ENCODE assay signal across 8 cellular contexts in the genomic region with DNA sequence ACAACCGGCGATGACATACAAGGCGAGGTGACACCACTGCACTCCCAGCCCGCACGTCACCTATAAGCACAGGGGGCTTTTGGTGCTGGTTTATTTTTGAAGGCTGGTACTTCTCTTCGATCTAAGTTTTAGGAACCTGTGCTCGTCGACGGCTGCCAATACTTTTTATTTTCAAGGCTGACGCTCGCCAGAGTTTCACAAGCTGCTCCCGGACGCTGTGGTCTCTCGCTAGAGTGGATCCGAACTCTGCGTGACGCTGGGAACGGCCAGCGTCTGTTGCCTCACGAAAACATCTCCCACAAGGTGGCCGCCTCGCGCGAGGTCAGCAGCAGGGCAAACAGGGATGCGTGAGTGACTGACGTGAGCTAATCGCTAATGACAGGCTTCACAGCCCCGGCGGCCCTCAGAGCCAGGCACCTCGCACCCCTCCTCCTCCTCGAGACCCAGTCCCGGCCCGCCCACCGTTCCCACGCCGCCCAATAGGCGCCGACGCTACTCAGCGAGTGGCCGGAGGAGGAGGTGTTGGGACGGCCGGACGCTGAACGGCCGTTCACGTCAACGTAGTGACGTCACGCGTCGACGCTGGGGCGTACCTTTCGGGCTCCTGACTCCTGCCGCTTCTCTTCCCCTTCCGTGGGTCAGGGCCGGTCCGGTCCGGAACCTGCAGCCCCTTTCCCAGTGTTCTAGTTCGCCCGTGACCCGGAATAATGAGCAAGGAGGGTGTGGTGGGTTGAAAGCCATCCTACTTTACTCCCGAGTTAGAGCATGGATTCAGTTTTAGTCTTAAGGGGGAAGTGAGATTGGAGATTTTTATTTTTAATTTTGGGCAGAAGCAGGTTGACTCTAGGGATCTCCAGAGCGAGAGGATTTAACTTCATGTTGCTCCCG.
DNase-seq lines count a peak whose midpoint lies in the region; ATAC-seq and TF ChIP-seq lines count a peak whose summit lies in the region.

TSS of gene CLCN3 (plus strand) at position 621 of the 888 bp plus-strand sequence. CDS start 15,351 bp downstream, outside the sequence.

- peaks cover 3% of the 10 kb centered on the region for H3K36me3 Mint-ChIP-seq in activated naive CD4-positive, alpha-beta T cell treated with anti-CD3 and anti-CD28 coated beads, Interleukin-2, amount 50 U/mL, for 24 hours

- H3K9me3 Mint-ChIP-seq in activated naive CD4-positive, alpha-beta T cell treated with anti-CD3 and anti-CD28 coated beads, Interleukin-2, amount 50 U/mL, for 24 hours: no peaks in the 10 kb centered on the region

- TF ChIP-seq CTCF in GM06990 (IDR thresholded peaks at IDR 0.05; ENCODE audit: insufficient read depth, low read length, poor library complexity, severe bottlenecking): peak; percentile 5

- no peaks in the 10 kb centered on the region for H3K36me3 ChIP-seq in GM06990 (ENCODE audit: control insufficient read depth, insufficient read depth, low read length)

- DNase-seq in GM06990 (ENCODE audit: extremely low read depth, insufficient read length) (peak; percentile 99), NCI-H1092 (lab: John Stamatoyannopoulos, UW) (peak; percentile 98), germinal center (ENCODE audit: low spot score) (peak; percentile 93), non-pigmented ciliary epithelial cell (ENCODE audit: low read depth) (peak; percentile 76), superior temporal gyrus (ENCODE audit: extremely low spot score) (peak; percentile 99)

- H3K4me3 ChIP-seq in GM06990 (replicated peaks; ENCODE audit: low read depth, low read length): peak within 1 kb of the TSS; percentile 71

- no peaks in the 10 kb centered on the region for H3K27me3 Mint-ChIP-seq in activated naive CD4-positive, alpha-beta T cell treated with anti-CD3 and anti-CD28 coated beads, Interleukin-2, amount 50 U/mL, for 24 hours

- peaks cover 68% of the 10 kb centered on the region for H3K4me1 Mint-ChIP-seq in activated naive CD4-positive, alpha-beta T cell treated with anti-CD3 and anti-CD28 coated beads, Interleukin-2, amount 50 U/mL, for 24 hours

- H3K27ac Mint-ChIP-seq in activated naive CD4-positive, alpha-beta T cell treated with anti-CD3 and anti-CD28 coated beads, Interleukin-2, amount 50 U/mL, for 24 hours: peak within 1 kb of the TSS; percentile 99

- H3K27me3 ChIP-seq in GM06990 (replicated peaks; ENCODE audit: control insufficient read depth, insufficient read depth, low read length): no peaks in the 10 kb centered on the region

- peak within 1 kb of the TSS; percentile 90 for H3K4me3 Mint-ChIP-seq in activated naive CD4-positive, alpha-beta T cell treated with anti-CD3 and anti-CD28 coated beads, Interleukin-2, amount 50 U/mL, for 24 hours

- peak; percentile 96 for ATAC-seq in HG02588 (IDR thresholded peaks at IDR 0.05; ENCODE audit: unreplicated experiment)
- ATAC-seq in SK-N-SH treated with all-trans-retinoic acid at 6 μM for 48 hours: peak; percentile 98

TF ChIP-seq in SK-N-SH treated with all-trans-retinoic acid at 6 μM for 48 hours, 23 proteins besides CTCF, POLR2A, EP300 and RAD21:
- no peak for TF ChIP-seq ARNTL (CRISPR knock-in tag; IDR thresholded peaks at IDR 0.05; ENCODE audit: borderline replicate concordance, low read depth)
- no peak; the same call in 1 of the 2 replicates for TF ChIP-seq ZNF8 (CRISPR knock-in tag; IDR thresholded peaks at IDR 0.05)
- no peak for TF ChIP-seq OSR1 (CRISPR knock-in tag; IDR thresholded peaks at IDR 0.05)
- no peak for TF ChIP-seq TOX (CRISPR knock-in tag; IDR thresholded peaks at IDR 0.05; ENCODE audit: borderline replicate concordance)
- TF ChIP-seq ZNF565 (CRISPR knock-in tag; conservative IDR thresholded peaks at IDR 0.05; ENCODE audit: low read depth): no peak
- TF ChIP-seq, protein P1, sequence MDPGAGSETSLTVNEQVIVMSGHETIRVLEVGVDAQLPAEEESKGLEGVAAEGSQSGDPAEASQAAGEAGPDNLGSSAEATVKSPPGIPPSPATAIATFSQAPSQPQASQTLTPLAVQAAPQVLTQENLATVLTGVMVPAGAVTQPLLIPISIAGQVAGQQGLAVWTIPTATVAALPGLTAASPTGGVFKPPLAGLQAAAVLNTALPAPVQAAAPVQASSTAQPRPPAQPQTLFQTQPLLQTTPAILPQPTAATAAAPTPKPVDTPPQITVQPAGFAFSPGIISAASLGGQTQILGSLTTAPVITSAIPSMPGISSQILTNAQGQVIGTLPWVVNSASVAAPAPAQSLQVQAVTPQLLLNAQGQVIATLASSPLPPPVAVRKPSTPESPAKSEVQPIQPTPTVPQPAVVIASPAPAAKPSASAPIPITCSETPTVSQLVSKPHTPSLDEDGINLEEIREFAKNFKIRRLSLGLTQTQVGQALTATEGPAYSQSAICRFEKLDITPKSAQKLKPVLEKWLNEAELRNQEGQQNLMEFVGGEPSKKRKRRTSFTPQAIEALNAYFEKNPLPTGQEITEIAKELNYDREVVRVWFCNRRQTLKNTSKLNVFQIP (CRISPR knock-in tag; IDR thresholded peaks at IDR 0.05; ENCODE audit: borderline replicate concordance, low read depth): no peak
- no peak for TF ChIP-seq SNAI2 (CRISPR knock-in tag; IDR thresholded peaks at IDR 0.05)

Comparison
In these comparisons a context has a peak if more than half of its experiments do, and no peak if none do; other contexts are left out.
1. Peak in every context shown above with its lines: DNase-seq, ATAC-seq and H3K4me3 ChIP-seq.